1 cellular context compared by ENCODE assay signal in genomic region chr1:2882968-2883696, GRCh38.
TF ChIP-seq lines count a peak whose summit lies in the region.

No MANE protein-coding gene starts in this region.

TF ChIP-seq in HCT116, 20 proteins besides CTCF, POLR2A, EP300 and RAD21 (continued from another document):
- TF ChIP-seq MAX (IDR thresholded peaks at IDR 0.05) (no peak), EZH2phosphoT487 (IDR thresholded peaks at IDR 0.05; ENCODE audit: borderline replicate concordance) (no peak), REST (IDR thresholded peaks at IDR 0.05; ENCODE audit: low read depth) (no peak)
